Comparison of ENCODE assay signal across 16 cellular contexts in genomic region chr2:3335001-3335400, GRCh38. TPM values are rescaled to one million over a fixed set of nuclear protein-coding genes. Genes with fewer than 3 reads are reported as not detected.
DNase-seq lines count a peak whose midpoint lies in the region; ATAC-seq and TF ChIP-seq lines count a peak whose summit lies in the region.
"Had no signal": no experiment of that assay in that cellular context is flagged by ENCODE, and none has a peak within 500 bp of the region (broad histone marks: within the 10 kb centered on the region; RNA-seq: fewer than 3 reads in every experiment).

No MANE protein-coding gene starts in this region.

- H3K27me3 ChIP-seq in left ventricle myocardium inferior (ENCODE audit: low read depth) (no peaks in the 10 kb centered on the region), thyroid gland (no peaks in the 10 kb centered on the region), esophagus muscularis mucosa (no peaks in the 10 kb centered on the region)
- H3K27me3 ChIP-seq: BLaER1 had no signal

- WGBS in thyroid gland, 2 donors, result 81 to 94% methylated on average over 9 of the region's 9 CpGs
- 95% methylated on average over 9 of the region's 9 CpGs for WGBS in esophagus muscularis mucosa

- no peak for ATAC-seq in HG03025 (IDR thresholded peaks at IDR 0.05; ENCODE audit: low FRiP score, unreplicated experiment)

- TF ChIP-seq EP300 in esophagus muscularis mucosa (IDR thresholded peaks at IDR 0.05), result no peak

- TF ChIP-seq POLR2A in thyroid gland (IDR thresholded peaks at IDR 0.05), result no peak
- TF ChIP-seq POLR2A in esophagus muscularis mucosa (IDR thresholded peaks at IDR 0.05; ENCODE audit: low read depth), result no peak

- H3K4me1 ChIP-seq in left ventricle myocardium inferior, result peaks cover 4% of the 10 kb centered on the region
- H3K4me1 ChIP-seq in thyroid gland, result peaks cover 13 to 32% of the 10 kb centered on the region in 2 donors
- H3K4me1 ChIP-seq in esophagus muscularis mucosa, result peaks cover 0 to 15% (median 9%) of the 10 kb centered on the region in 4 donors
- H3K4me1 ChIP-seq: BLaER1 had no signal

- intact Hi-C loops in left ventricle myocardium inferior (cut with micrococcal nuclease) (no loop called here), cardiac septum (cut with DNase I) (no loop called here), posterior vena cava (cut with DNase I) (no loop called here), thyroid gland (cut with DNase I) (no loop called here), esophagus muscularis mucosa (cut with DNase I) (no loop called here)

- H3K27ac ChIP-seq in left ventricle myocardium inferior (replicated peaks), result peak overlapping the region; percentile 15
- H3K27ac ChIP-seq in thyroid gland, result peak overlapping the region; percentile 44 to 79 (median 63)
- peak overlapping the region in 1 of 4 donors; percentile 14 for H3K27ac ChIP-seq in esophagus muscularis mucosa (replicated peaks in 1 of 4)
- H3K27ac ChIP-seq: BLaER1 had no signal

- DNase-seq in left ventricle myocardium inferior (no peak), cardiac septum (ENCODE audit: low spot score) (no peak), fibroblast of the aortic adventitia (ENCODE audit: low read depth) (peak; percentile 13), posterior vena cava (ENCODE audit: low spot score) (peak; percentile 72), thyroid gland (no peak), SKM-1 (lab: John Stamatoyannopoulos, UW; ENCODE audit: unreplicated experiment) (no peak), esophagus muscularis mucosa (ENCODE audit: extremely low spot score) (no peak)
- DNase-seq: 8988T; AML-193; CD4-positive, CD25-positive, alpha-beta regulatory T cell; DMS53; GF-D8; HCEC 1CT; HFFc6 had no signal

- H3K4me3 ChIP-seq in left ventricle myocardium inferior (no peak overlapping the region), fibroblast of the aortic adventitia (ENCODE audit: low read depth, low read length) (no peak overlapping the region), thyroid gland (replicated peaks in 1 of 3) (no peak overlapping the region), esophagus muscularis mucosa (no peak overlapping the region)
- H3K4me3 ChIP-seq: BLaER1 had no signal

- H3K9me3 ChIP-seq in left ventricle myocardium inferior (replicated peaks), result no peaks in the 10 kb centered on the region
- no peaks in the 10 kb centered on the region for H3K9me3 ChIP-seq in thyroid gland
- H3K9me3 ChIP-seq in esophagus muscularis mucosa, result no peaks in the 10 kb centered on the region

- peaks cover 3% of the 10 kb centered on the region for H3K36me3 ChIP-seq in left ventricle myocardium inferior
- H3K36me3 ChIP-seq in thyroid gland, result no peaks in the 10 kb centered on the region
- H3K36me3 ChIP-seq in esophagus muscularis mucosa, result peaks cover 0 to 35% (median 17%) of the 10 kb centered on the region in 4 donors

- TF ChIP-seq CTCF in left ventricle myocardium inferior (IDR thresholded peaks at IDR 0.05; ENCODE audit: borderline replicate concordance) (no peak), fibroblast of the aortic adventitia (IDR thresholded peaks at IDR 0.05; ENCODE audit: insufficient read depth, low read length) (no peak), thyroid gland (IDR thresholded peaks at IDR 0.05) (no peak), esophagus muscularis mucosa (IDR thresholded peaks at IDR 0.05) (no peak)

RNA-seq across cellular contexts. Expression of gene EIPR1, which starts 42.6 kb away (rescaled TPM):
- total RNA-seq in left ventricle myocardium inferior, result 12.2 TPM
- total RNA-seq in cardiac septum, result 10.5 TPM
- 23.3 and 36.1 TPM in 2 replicates for total RNA-seq in fibroblast of the aortic adventitia (ENCODE audit: low replicate concordance)
- total RNA-seq in posterior vena cava, result 10 to 100 TPM; 14.1 to 16.3 TPM
- total RNA-seq in thyroid gland, result 10 to 100 TPM; 26.1 to 51.6 (median 40.0) TPM
- 10 to 100 TPM; 13.8 to 19.0 (median 15.3) TPM for total RNA-seq in esophagus muscularis mucosa

RNA-seq across cellular contexts. Expression of gene TRAPPC12, which starts 44.5 kb away (rescaled TPM):
- total RNA-seq in left ventricle myocardium inferior (127 TPM), cardiac septum (67.5 TPM), fibroblast of the aortic adventitia (ENCODE audit: low replicate concordance) (42.7 and 62.7 TPM in 2 replicates), posterior vena cava (10 to 100 TPM; 71.3 to 87.8 TPM), thyroid gland (100 to 1,000 TPM in 2 of 4 donors, 10 to 100 TPM in 2; 93.0 to 198 (median 108) TPM), esophagus muscularis mucosa (10 to 100 TPM; 65.6 to 89.3 (median 72.6) TPM)

Comparison
In these comparisons a context has a peak if more than half of its experiments do, and no peak if none do; other contexts are left out.
1. DNase-seq: peak in fibroblast of the aortic adventitia (single experiment) and posterior vena cava (single experiment); none in left ventricle myocardium inferior (single experiment), cardiac septum (single experiment), thyroid gland (0 of 2), SKM-1 (single experiment) and esophagus muscularis mucosa (single experiment).